Comparison of ENCODE assay signal across 8 cellular contexts in the genomic region with DNA sequence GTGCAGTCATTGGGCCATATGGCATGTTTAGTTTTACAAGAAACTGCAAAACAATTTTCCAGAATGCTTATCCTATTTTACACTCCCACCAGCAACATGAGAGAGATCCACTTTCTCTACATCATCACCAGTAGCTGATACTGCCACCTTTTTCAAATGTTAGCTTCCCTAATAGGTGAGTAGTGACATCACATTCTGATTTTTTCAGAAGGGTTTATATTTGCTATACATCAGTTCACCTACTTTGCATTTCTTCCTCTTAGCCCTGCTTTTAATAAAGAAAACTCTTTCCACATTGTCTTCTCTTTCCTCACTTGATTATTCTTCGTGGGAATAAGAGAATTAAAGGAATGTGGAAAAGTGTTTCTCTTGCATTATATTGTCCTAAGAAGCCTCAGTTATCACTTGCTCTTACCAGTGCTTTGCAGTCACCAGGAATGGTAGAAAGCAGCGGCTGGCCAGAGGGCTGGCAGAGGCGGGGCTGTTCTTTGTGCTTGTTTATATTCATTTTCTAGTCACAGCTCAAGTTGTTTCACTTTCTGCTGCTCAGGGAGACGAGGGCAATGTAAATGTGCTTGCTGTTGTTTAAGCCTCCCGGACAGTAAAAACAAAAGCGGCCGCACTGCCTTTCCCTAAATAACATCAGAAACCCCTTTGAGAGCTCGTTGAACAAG.
DNase-seq lines count a peak whose midpoint lies in the region; ATAC-seq and TF ChIP-seq lines count a peak whose summit lies in the region.

No MANE protein-coding gene starts in this region.

- H3K36me3 ChIP-seq in SJCRH30: no peaks in the 10 kb centered on the region
- no peaks in the 10 kb centered on the region for H3K36me3 ChIP-seq in ascending aorta

- peak; percentile 91 for ATAC-seq in GM18520 (IDR thresholded peaks at IDR 0.05; ENCODE audit: unreplicated experiment)
- peak; percentile 90 for ATAC-seq in HG02970 (IDR thresholded peaks at IDR 0.05; ENCODE audit: low FRiP score, unreplicated experiment)
- ATAC-seq in foreskin keratinocyte: peak; percentile 37

- TF ChIP-seq CTCF in foreskin keratinocyte (conservative IDR thresholded peaks at IDR 0.05) (no peak), ascending aorta (IDR thresholded peaks at IDR 0.05) (no peak)

- H3K4me1 ChIP-seq in SJCRH30 (peaks cover 60% of the 10 kb centered on the region), foreskin keratinocyte (no peaks in the 10 kb centered on the region), ascending aorta (peaks cover 0 to 31% of the 10 kb centered on the region in 2 donors)

- H3K27ac ChIP-seq in SJCRH30 (no peak overlapping the region; the same call in 1 of the 2 replicates), foreskin keratinocyte (no peak overlapping the region), skin epidermis (peak overlapping the region in 11 of 21 experiments; percentile 17 to 76 (median 46)), ascending aorta (no peak overlapping the region)

- DNase-seq in A172 (ENCODE audit: low spot score): peak; percentile 52
- peak; percentile 41 to 55 for DNase-seq in SJCRH30
- peak in 1 of 2 donors; percentile 10 for DNase-seq in foreskin keratinocyte
- DNase-seq in ascending aorta (ENCODE audit: low spot score in 2 of 2): no peak
- no peak for DNase-seq in T-helper 9 cell

- H3K4me3 ChIP-seq in SJCRH30 (no peak overlapping the region), skin epidermis (no peak overlapping the region), ascending aorta (peak overlapping the region in 1 of 2 donors; percentile 34)

- H3K27me3 ChIP-seq in SJCRH30 (no peaks in the 10 kb centered on the region), foreskin keratinocyte (peaks cover 17% of the 10 kb centered on the region), ascending aorta (no peaks in the 10 kb centered on the region)

- intact Hi-C loops in ascending aorta (cut with DNase I): no loop called here

- H3K9me3 ChIP-seq in SJCRH30 (replicated peaks): no peaks in the 10 kb centered on the region
- H3K9me3 ChIP-seq in ascending aorta: no peaks in the 10 kb centered on the region

Comparison
In these comparisons a context has a peak if more than half of its experiments do, and no peak if none do; other contexts are left out.
1. DNase-seq: peak in A172 (single experiment) and SJCRH30 (2 of 2); none in ascending aorta (0 of 2) and T-helper 9 cell (single experiment).
2. ATAC-seq: peak in every context shown above with its lines; median percentile 91 in GM18520; 90 in HG02970; 37 in foreskin keratinocyte.
3. H3K27ac ChIP-seq: peak in skin epidermis (11 of 21); none in SJCRH30 (single experiment), foreskin keratinocyte (single experiment) and ascending aorta (0 of 2).